In the genomic region with DNA sequence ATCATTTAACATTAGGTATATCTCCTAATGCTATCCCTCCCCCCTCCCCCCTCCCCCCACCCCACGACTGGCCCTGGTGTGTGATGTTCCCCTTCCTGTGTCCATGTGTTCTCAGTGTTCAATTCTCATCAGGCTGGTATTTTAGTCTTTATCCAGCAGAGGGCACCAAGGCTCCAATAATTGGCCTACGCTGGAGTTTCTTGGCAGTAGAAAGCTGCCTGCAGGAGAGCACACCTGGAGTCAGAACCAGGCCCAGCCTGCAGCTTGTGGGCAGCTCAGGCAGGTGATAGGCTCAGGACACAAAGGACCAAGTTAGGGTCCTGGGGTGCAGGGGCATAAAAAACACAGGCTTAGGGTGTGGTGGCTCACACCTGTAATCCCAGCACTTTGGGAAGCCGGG, we compare ENCODE assay signal across 8 cellular contexts. TPM values are rescaled to one million over a fixed set of nuclear protein-coding genes. Genes with fewer than 3 reads are reported as not detected.
A peak's percentile ranks its signal among the peaks of the same experiment; 100 is the strongest.
DNase-seq lines count a peak whose midpoint lies in the region; ATAC-seq lines count a peak whose summit lies in the region.
"Not testable (repeated sequence)": the region's sequence is repeated elsewhere in the genome, so short reads cannot be mapped to it uniquely, and the experiment has no call there.

No MANE protein-coding gene starts in this region.

- H3K4me1 ChIP-seq in GM23248 (ENCODE audit: insufficient read depth) = not testable (repeated sequence)

- not testable (repeated sequence) for H4K20me1 ChIP-seq in GM23248 (ENCODE audit: insufficient read depth)

- not testable (repeated sequence) for H3K9me3 ChIP-seq in GM23248 (ENCODE audit: low read depth)

- not testable (repeated sequence) for H3K4me2 ChIP-seq in GM23248 (ENCODE audit: unreplicated experiment)

- not testable (repeated sequence) for H3F3A ChIP-seq in GM23248 (ENCODE audit: insufficient read depth)

- H3K27ac ChIP-seq in GM23248 = not testable (repeated sequence)

- H3K4me3 ChIP-seq in GM23248 = not testable (repeated sequence)

- peaks cover 13% of the 10 kb centered on the region for H3K27me3 ChIP-seq in GM23248 (replicated peaks; ENCODE audit: insufficient read depth)

- not testable (repeated sequence) for H3K36me3 ChIP-seq in GM23248 (ENCODE audit: low read depth)

- not testable (repeated sequence) for H3K27ac Mint-ChIP-seq in activated T-cell treated with anti-CD3 and anti-CD28 coated beads, Interleukin-2, amount 50 U/mL, for 24 hours

- intact Hi-C loops in left colon (cut with DNase I, micrococcal nuclease) = loop anchor here in 1 of 2 donors (2.0 kb wide), 1 partner anchor 65 kb away; no protein-coding TSS in a partner anchor

- H3K79me2 ChIP-seq in GM23248 (ENCODE audit: insufficient read depth) = not testable (repeated sequence)

- H3K9me3 Mint-ChIP-seq in activated T-cell treated with anti-CD3 and anti-CD28 coated beads, Interleukin-2, amount 50 U/mL, for 24 hours = not testable (repeated sequence)

- 17 to 28% methylated on average over 2 to 3 of the region's 3 CpGs for WGBS in GM23248 (ENCODE audit: low coverage in 1 of 2, low lambda C conversion rate in 2 of 2, missing lambda C conversion rate in 2 of 2), 2 experiments

- not testable (repeated sequence) for H3K4me3 Mint-ChIP-seq in activated T-cell treated with anti-CD3 and anti-CD28 coated beads, Interleukin-2, amount 50 U/mL, for 24 hours

- H3K27me3 Mint-ChIP-seq in activated T-cell treated with anti-CD3 and anti-CD28 coated beads, Interleukin-2, amount 50 U/mL, for 24 hours = not testable (repeated sequence)

- H3K9me2 ChIP-seq in GM23248 (ENCODE audit: insufficient read depth) = not testable (repeated sequence)

- peak; percentile 76 for DNase-seq in Ammon's horn (ENCODE audit: low spot score)
- peak; percentile 73 for DNase-seq in GM23248
- DNase-seq in NCI-H146 (lab: John Stamatoyannopoulos, UW) = peak; percentile 80
- peak; percentile 77 to 94 for DNase-seq in SHP77 (lab: John Stamatoyannopoulos, UW)
- DNase-seq in activated T-cell treated with anti-CD3 and anti-CD28 coated beads, Interleukin-2, amount 50 U/mL, for 24 hours = peak; percentile 39
- peak; percentile 41 for DNase-seq in epidermal melanocyte (ENCODE audit: insufficient read length, low spot score)
- DNase-seq in left colon = peak in 1 of 2 donors; percentile 36
- DNase-seq in stimulated activated CD4-positive, alpha-beta T cell treated with anti-CD3 and anti-CD28 coated beads, Interleukin-12 subunit alpha, Interleukin-12 subunit beta, amount 100 ng/mL, for 4 hours = peak; percentile 22

- in situ Hi-C loops in GM23248 (cut with MboI) = not testable (repeated sequence)

- H3K4me1 Mint-ChIP-seq in activated T-cell treated with anti-CD3 and anti-CD28 coated beads, Interleukin-2, amount 50 U/mL, for 24 hours (ENCODE audit: low read depth) = not testable (repeated sequence)

- not testable (repeated sequence) for H3K36me3 Mint-ChIP-seq in activated T-cell treated with anti-CD3 and anti-CD28 coated beads, Interleukin-2, amount 50 U/mL, for 24 hours (ENCODE audit: low read depth)

- H3K9ac ChIP-seq in GM23248 = not testable (repeated sequence)

- not testable (repeated sequence) for H2AFZ ChIP-seq in GM23248

- peak; percentile 88 for ATAC-seq in left colon

RNA-seq across cellular contexts. Expression of gene TSKU, which starts 49.2 kb away (rescaled TPM):
- 30.6 and 40.1 TPM in 2 replicates for total RNA-seq in GM23248 (2014; rRNA removed; shearing (Covaris generic))
- 30.8 and 35.2 TPM in 2 replicates for polyA plus RNA-seq in GM23248 (2016; fragmentation: Nextera tagmentation; extraction: Ambion mirVana)
- total RNA-seq in left colon = 10 to 100 TPM; 38.4 to 42.6 TPM
